1 cellular context compared by ENCODE assay signal in the genomic region with DNA sequence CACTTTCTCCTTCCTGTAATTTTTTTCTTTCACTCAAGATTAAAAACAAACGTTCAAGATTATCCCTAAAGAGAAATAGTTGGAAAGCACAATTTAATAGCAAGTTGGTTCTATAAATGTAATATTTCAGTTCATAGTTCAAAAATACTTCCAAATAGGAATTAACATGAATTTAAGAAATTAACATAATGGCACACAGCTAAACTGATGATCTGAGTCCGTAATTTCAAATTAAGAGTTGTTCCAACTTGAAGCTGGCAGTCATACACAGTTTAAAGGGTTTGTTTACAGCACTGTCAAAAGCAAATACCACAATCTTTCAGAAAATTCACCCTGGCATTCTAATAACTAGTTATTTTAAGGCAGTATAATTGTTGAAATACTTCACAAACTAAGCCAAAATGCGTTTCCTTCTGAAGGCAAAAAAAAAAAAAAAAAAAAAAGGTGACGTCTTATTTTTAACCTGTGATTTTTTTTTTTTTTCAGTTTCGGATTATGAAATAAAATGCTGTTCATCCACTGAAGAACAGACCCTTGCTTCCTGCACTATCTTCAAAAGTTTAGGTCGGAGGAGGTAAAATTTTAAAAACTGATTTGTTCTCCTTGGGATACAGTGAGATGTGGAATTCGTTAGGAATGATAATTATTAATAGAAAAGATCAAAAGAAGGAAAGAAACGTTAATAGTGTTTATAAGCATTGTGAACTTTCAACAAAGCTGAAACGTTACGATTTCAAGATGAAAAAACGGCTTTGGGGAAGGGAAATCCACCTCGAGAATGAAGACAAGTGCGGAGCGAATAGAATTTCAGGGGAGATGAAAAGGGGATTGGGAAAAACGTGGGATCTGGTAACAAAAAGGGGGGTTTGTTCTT.
TF ChIP-seq lines count a peak whose summit lies in the region.

No MANE protein-coding gene starts in this region.

TF ChIP-seq in WTC11, 78 proteins besides CTCF, POLR2A, EP300 and RAD21 (continued from another document):
- no peak for TF ChIP-seq PREB (CRISPR knock-in tag; IDR thresholded peaks at IDR 0.05; ENCODE audit: borderline replicate concordance)
- TF ChIP-seq ESRRA (CRISPR knock-in tag; IDR thresholded peaks at IDR 0.05; ENCODE audit: borderline replicate concordance) = no peak
- no peak for TF ChIP-seq GTF2I (CRISPR knock-in tag; conservative IDR thresholded peaks at IDR 0.05)
- TF ChIP-seq NFYB (CRISPR knock-in tag; conservative IDR thresholded peaks at IDR 0.05; ENCODE audit: low read depth) = no peak
- TF ChIP-seq USF1 (CRISPR knock-in tag; IDR thresholded peaks at IDR 0.05) = no peak
- no peak for TF ChIP-seq FOXJ3 (CRISPR knock-in tag; IDR thresholded peaks at IDR 0.05; ENCODE audit: borderline replicate concordance)
- TF ChIP-seq ZNF532 (CRISPR knock-in tag; IDR thresholded peaks at IDR 0.05; ENCODE audit: borderline replicate concordance) = no peak
- no peak for TF ChIP-seq ZNF671 (CRISPR knock-in tag; IDR thresholded peaks at IDR 0.05)
- TF ChIP-seq, protein P1, sequence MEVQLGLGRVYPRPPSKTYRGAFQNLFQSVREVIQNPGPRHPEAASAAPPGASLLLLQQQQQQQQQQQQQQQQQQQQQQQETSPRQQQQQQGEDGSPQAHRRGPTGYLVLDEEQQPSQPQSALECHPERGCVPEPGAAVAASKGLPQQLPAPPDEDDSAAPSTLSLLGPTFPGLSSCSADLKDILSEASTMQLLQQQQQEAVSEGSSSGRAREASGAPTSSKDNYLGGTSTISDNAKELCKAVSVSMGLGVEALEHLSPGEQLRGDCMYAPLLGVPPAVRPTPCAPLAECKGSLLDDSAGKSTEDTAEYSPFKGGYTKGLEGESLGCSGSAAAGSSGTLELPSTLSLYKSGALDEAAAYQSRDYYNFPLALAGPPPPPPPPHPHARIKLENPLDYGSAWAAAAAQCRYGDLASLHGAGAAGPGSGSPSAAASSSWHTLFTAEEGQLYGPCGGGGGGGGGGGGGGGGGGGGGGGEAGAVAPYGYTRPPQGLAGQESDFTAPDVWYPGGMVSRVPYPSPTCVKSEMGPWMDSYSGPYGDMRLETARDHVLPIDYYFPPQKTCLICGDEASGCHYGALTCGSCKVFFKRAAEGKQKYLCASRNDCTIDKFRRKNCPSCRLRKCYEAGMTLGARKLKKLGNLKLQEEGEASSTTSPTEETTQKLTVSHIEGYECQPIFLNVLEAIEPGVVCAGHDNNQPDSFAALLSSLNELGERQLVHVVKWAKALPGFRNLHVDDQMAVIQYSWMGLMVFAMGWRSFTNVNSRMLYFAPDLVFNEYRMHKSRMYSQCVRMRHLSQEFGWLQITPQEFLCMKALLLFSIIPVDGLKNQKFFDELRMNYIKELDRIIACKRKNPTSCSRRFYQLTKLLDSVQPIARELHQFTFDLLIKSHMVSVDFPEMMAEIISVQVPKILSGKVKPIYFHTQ (CRISPR knock-in tag; IDR thresholded peaks at IDR 0.05) = no peak
- no peak for TF ChIP-seq ATF6 (CRISPR knock-in tag; IDR thresholded peaks at IDR 0.05)
- no peak for TF ChIP-seq CREM (CRISPR knock-in tag; IDR thresholded peaks at IDR 0.05)
- no peak for TF ChIP-seq NFATC4 (CRISPR knock-in tag; IDR thresholded peaks at IDR 0.05)
- no peak for TF ChIP-seq OVOL2 (CRISPR knock-in tag; IDR thresholded peaks at IDR 0.05; ENCODE audit: borderline replicate concordance)
TF ChIP-seq in WTC11: peak in this region for 0.
